17 cellular contexts compared by ENCODE assay signal in the genomic region with DNA sequence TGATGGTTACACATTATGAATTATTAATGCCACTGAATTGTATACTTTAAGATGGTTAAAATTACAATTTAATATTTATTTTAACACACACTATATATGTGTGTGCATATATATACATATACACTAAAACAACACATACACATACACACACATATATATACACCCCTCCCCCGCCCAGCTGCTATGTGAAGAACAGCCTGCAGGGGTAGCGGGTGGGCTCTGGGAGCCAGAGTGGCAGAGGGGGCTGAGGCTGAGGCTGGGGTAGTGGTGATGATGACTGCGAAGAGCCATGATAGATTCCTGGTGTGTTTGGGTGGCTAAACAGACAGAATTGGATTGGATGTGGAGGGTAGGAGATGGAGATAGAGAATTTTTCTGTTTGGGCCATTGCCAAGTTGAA. TPM values are rescaled to one million over a fixed set of nuclear protein-coding genes. Genes with fewer than 3 reads are reported as not detected.
DNase-seq lines count a peak whose midpoint lies in the region; ATAC-seq, FAIRE-seq and TF ChIP-seq lines count a peak whose summit lies in the region.
"Had no signal": no experiment of that assay in that cellular context is flagged by ENCODE, and none has a peak within 500 bp of the region (broad histone marks: within the 10 kb centered on the region; RNA-seq: fewer than 3 reads in every experiment).

No MANE protein-coding gene starts in this region.

- TF ChIP-seq POLR2A in HepG2 (IDR thresholded peaks at IDR 0.05; ENCODE audit: insufficient read depth in 1 of 2, low read depth in 2 of 2, low read length in 2 of 2) (no peak), right lobe of liver (IDR thresholded peaks at IDR 0.05) (no peak), K562 (conservative IDR thresholded peaks at IDR 0.05) (no peak)

- no peak overlapping the region for H3K27ac ChIP-seq in HepG2 (ENCODE audit: extremely low read length, insufficient read depth, low read length)
- H3K27ac ChIP-seq in right lobe of liver: no peak overlapping the region
- H3K27ac ChIP-seq in K562 (ENCODE audit: extremely low read depth, low read depth, low read length): no peak overlapping the region
- H3K27ac ChIP-seq: A549 had no signal

- CTCF ChIA-PET in HepG2 (lab: Yijun Ruan, JAX; ENCODE audit: low intra/inter-chr PET ratio, low total read pairs) (no interaction called here), K562 (lab: Yijun Ruan, JAX; ENCODE audit: low intra/inter-chr PET ratio) (no interaction called here)

- TF ChIP-seq EP300 in HepG2 (IDR thresholded peaks at IDR 0.05; ENCODE audit: low read depth in 2 of 2, low read length in 2 of 2) (no peak), HepG2 (CRISPR knock-in tag; IDR thresholded peaks at IDR 0.05; ENCODE audit: borderline replicate concordance) (no peak), K562 (IDR thresholded peaks at IDR 0.05; ENCODE audit: low read length) (no peak)

- H3K9me1 ChIP-seq in K562 (ENCODE audit: control insufficient read depth, insufficient read depth, low read length): no peaks in the 10 kb centered on the region

- no peak for FAIRE-seq in HepG2 (lab: Jason Lieb, UNC)
- FAIRE-seq in K562 (lab: Jason Lieb, UNC): no peak
- FAIRE-seq: A549, GM12892 had no signal

- WGBS in HepG2 (ENCODE audit: low lambda C conversion rate): 89% methylated on average over 3 of the region's 3 CpGs
- WGBS in right lobe of liver (ENCODE audit: insufficient coverage, low coverage, low lambda C conversion rate, missing lambda C conversion rate): 91% methylated on average over 3 of the region's 3 CpGs
- 62% methylated on average over 3 of the region's 3 CpGs for WGBS in K562 (ENCODE audit: insufficient coverage, low coverage, missing lambda C conversion rate)

- no peaks in the 10 kb centered on the region for H3K79me2 ChIP-seq in HepG2 (ENCODE audit: insufficient read depth, low read length)
- H3K79me2 ChIP-seq in K562 (ENCODE audit: control insufficient read depth, insufficient read depth, low read length): no peaks in the 10 kb centered on the region

- no peak overlapping the region for H3K9ac ChIP-seq in HepG2 (ENCODE audit: insufficient read depth, low read depth, low read length)
- no peak overlapping the region for H3K9ac ChIP-seq in K562 (ENCODE audit: insufficient read depth in 1 of 2, low read depth in 2 of 2, low read length in 2 of 2)

- no peak for ATAC-seq in HepG2
- ATAC-seq in right lobe of liver: no peak
- no peak; the same call in 2 of the 3 replicates for ATAC-seq in K562
- no peak for ATAC-seq in HG02981 (IDR thresholded peaks at IDR 0.05; ENCODE audit: unreplicated experiment)
- no peak for ATAC-seq in HG03280 (IDR thresholded peaks at IDR 0.05; ENCODE audit: unreplicated experiment)
- ATAC-seq: A549, Panc1, SK-N-SH treated with all-trans-retinoic acid at 6 μM for 48 hours had no signal

- H3K4me1 ChIP-seq in HepG2 (ENCODE audit: insufficient read depth, low read length): no peaks in the 10 kb centered on the region
- H3K4me1 ChIP-seq in right lobe of liver: no peaks in the 10 kb centered on the region
- H3K4me1 ChIP-seq in K562 (replicated peaks in 1 of 2; ENCODE audit: control insufficient read depth in 2 of 2, insufficient read depth in 2 of 2, low read length in 2 of 2): peaks cover 13 to 22% of the 10 kb centered on the region in 2 experiments; a peak in 3 of 5 replicates

- POLR2A ChIA-PET in HepG2 (lab: Yijun Ruan, JAX): no interaction called here
- POLR2A ChIA-PET in K562 (lab: Yijun Ruan, JAX): interaction anchor here (1.0 kb wide), 1 partner anchor 31 kb away, joined by 4 read pairs; no protein-coding TSS in a partner anchor

- no peak overlapping the region for H2AFZ ChIP-seq in HepG2 (ENCODE audit: low read length)
- H2AFZ ChIP-seq in K562 (ENCODE audit: low read depth, low read length): no peak overlapping the region

- no peaks in the 10 kb centered on the region for H3K27me3 ChIP-seq in HepG2 (ENCODE audit: control insufficient read depth in 1 of 2, insufficient read depth in 2 of 2, low read length in 2 of 2)
- no peaks in the 10 kb centered on the region for H3K27me3 ChIP-seq in right lobe of liver
- no peaks in the 10 kb centered on the region for H3K27me3 ChIP-seq in K562 (ENCODE audit: control insufficient read depth in 2 of 2, insufficient read depth in 2 of 2, low read length in 2 of 2)

- BruUV-seq in HepG2 (replicated peaks; lab: Mats Ljungman, UMichigan): no TSS peak
- BruUV-seq in K562 (replicated peaks; lab: Mats Ljungman, UMichigan): no TSS peak

- TF ChIP-seq RAD21 in HepG2 (CRISPR knock-in tag; IDR thresholded peaks at IDR 0.05): no peak
- TF ChIP-seq RAD21 in K562 (CRISPR knock-in tag; conservative IDR thresholded peaks at IDR 0.05 in 1 of 2, IDR thresholded peaks at IDR 0.05 in 1 of 2): no peak

- TF ChIP-seq CTCF in HepG2 (CRISPR knock-in tag; IDR thresholded peaks at IDR 0.05): no peak
- no peak for TF ChIP-seq CTCF in right lobe of liver (IDR thresholded peaks at IDR 0.05)
- 0 out of 6 replicates have a peak, but pooled peaks of 1 of the 3 experiments have one; percentile 18 for TF ChIP-seq CTCF in K562 (IDR thresholded peaks at IDR 0.05 in 2 of 3, conservative IDR thresholded peaks at IDR 0.05 in 1 of 3; ENCODE audit: insufficient read depth in 2 of 3, low read depth in 1 of 3, low read length in 3 of 3)

- no peak for DNase-seq in HepG2 (ENCODE audit: low spot score)
- DNase-seq in right lobe of liver: no peak
- no peak for DNase-seq in K562 (ENCODE audit: extremely low read depth in 1 of 4, low spot score in 3 of 4)
- DNase-seq in left kidney (ENCODE audit: low read depth, low spot score): peak; percentile 12
- DNase-seq in GM19238 (ENCODE audit: insufficient read length, low spot score): no peak
- DNase-seq: GOT3, MM.1S, NCI-H1048, NCI-H1417 treated with DMSO at 0.1 percent for 48 hours, NCI-H187, NCI-H69 had no signal

- H4K20me1 ChIP-seq in HepG2 (ENCODE audit: insufficient read depth, low read length): no peaks in the 10 kb centered on the region
- no peaks in the 10 kb centered on the region for H4K20me1 ChIP-seq in K562 (replicated peaks; ENCODE audit: control insufficient read depth, insufficient read depth, low read length)

- H3K9me3 ChIP-seq in HepG2 (ENCODE audit: low read length) (no peaks in the 10 kb centered on the region), right lobe of liver (no peaks in the 10 kb centered on the region), K562 (replicated peaks; ENCODE audit: control insufficient read depth, insufficient read depth, low read depth, low read length) (no peaks in the 10 kb centered on the region)

- in situ Hi-C loops in HepG2 (cut with HindIII; ENCODE audit: extremely low pct_ligation_motif_present, low pct_unique_long_range_greater_than_20kb): no loop called here
- in situ Hi-C loops in K562 (cut with MboI): no loop called here

- H3K36me3 ChIP-seq in HepG2 (replicated peaks in 1 of 2; ENCODE audit: control insufficient read depth in 1 of 2, insufficient read depth in 2 of 2, low read length in 2 of 2) (no peaks in the 10 kb centered on the region; a peak in 1 of 5 replicates), right lobe of liver (no peaks in the 10 kb centered on the region), K562 (ENCODE audit: control insufficient read depth, insufficient read depth, low read length) (no peaks in the 10 kb centered on the region)

- intact Hi-C loops in HepG2 (cut with micrococcal nuclease; ENCODE audit: unreplicated experiment) (no loop called here), right lobe of liver (cut with DNase I) (no loop called here), K562 (cut with micrococcal nuclease) (no loop called here)

- H3K4me3 ChIP-seq in HepG2 (replicated peaks in 1 of 3; ENCODE audit: insufficient read depth in 1 of 3, low read depth in 2 of 3, low read length in 3 of 3) (no peak overlapping the region), right lobe of liver (no peak overlapping the region), K562 (no peak overlapping the region)
- H3K4me3 ChIP-seq: A549 had no signal

- no peak overlapping the region for H3K4me2 ChIP-seq in HepG2 (ENCODE audit: low read depth, low read length)
- no peak overlapping the region for H3K4me2 ChIP-seq in K562 (ENCODE audit: insufficient read depth, low read length)
- H3K4me2 ChIP-seq: A549 had no signal

RNA-seq across cellular contexts. Expression of a gene that starts 39.4 kb away (rescaled TPM):
- total RNA-seq in HepG2 (2016; rRNA removed; fragmentation: Illumina TruSeq; extraction: Trizol): 116 and 130 TPM in 2 replicates
- total RNA-seq in HepG2 (2016; cell fraction: cytosol; rRNA removed; fragmentation: Illumina TruSeq; extraction: Trizol; ENCODE audit: low read depth): 32.8 and 39.1 TPM in 2 replicates
- total RNA-seq in HepG2 (2016; cell fraction: insoluble cytoplasmic fraction; rRNA removed; fragmentation: Illumina TruSeq; extraction: Trizol): 118 and 134 TPM in 2 replicates
- total RNA-seq in HepG2 (2016; cell fraction: membrane; rRNA removed; fragmentation: Illumina TruSeq; extraction: Trizol): 57.5 and 60.4 TPM in 2 replicates
- total RNA-seq in HepG2 (2016; cell fraction: nucleus; rRNA removed; fragmentation: Illumina TruSeq; extraction: Trizol): 99.4 and 109 TPM in 2 replicates
- polyA plus RNA-seq in HepG2 (2011; rRNA removed): 116 and 123 TPM in 2 replicates
- 95.0 and 116 TPM in 2 replicates for polyA plus RNA-seq in HepG2 (2011; cell fraction: cytosol; rRNA removed)
- 227 and 231 TPM in 2 replicates for polyA plus RNA-seq in HepG2 (2011; cell fraction: nucleus; rRNA removed)
- 110 and 113 TPM in 2 replicates for polyA plus RNA-seq in HepG2 (2012)
- polyA plus RNA-seq in HepG2 (2016; cell fraction: cytosol; fragmentation: Illumina TruSeq; extraction: Trizol; ENCODE audit: low read depth): 22.6 and 23.9 TPM in 2 replicates
- polyA plus RNA-seq in HepG2 (2016; cell fraction: insoluble cytoplasmic fraction; fragmentation: Illumina TruSeq; extraction: Trizol; ENCODE audit: low read depth): 87.5 and 96.0 TPM in 2 replicates
- 27.9 and 31.1 TPM in 2 replicates for polyA plus RNA-seq in HepG2 (2016; cell fraction: membrane; fragmentation: Illumina TruSeq; extraction: Trizol; ENCODE audit: low read depth)
- polyA plus RNA-seq in HepG2 (2016; cell fraction: nucleus; fragmentation: Illumina TruSeq; extraction: Trizol; ENCODE audit: insufficient read depth, low read depth): 137 and 152 TPM in 2 replicates
- 481 and 533 TPM in 2 replicates for polyA minus RNA-seq in HepG2 (2011; rRNA and poly(A)+ RNA removed; ENCODE audit: low replicate concordance)
- 94.8 and 99.0 TPM in 2 replicates for polyA minus RNA-seq in HepG2 (2011; cell fraction: cytosol; rRNA and poly(A)+ RNA removed)
- 120 and 143 TPM in 2 replicates for polyA minus RNA-seq in HepG2 (2011; cell fraction: nucleus; rRNA and poly(A)+ RNA removed)
- total RNA-seq in right lobe of liver: 100 to 1,000 TPM in 2 of 6 experiments, 10 to 100 TPM in 4; 60.9 to 114 (median 90.5) TPM
- 167 and 504 TPM in 2 replicates for total RNA-seq in K562 (2011; cell fraction: chromatin; rRNA removed; ENCODE audit: low replicate concordance)
- 286 and 325 TPM in 2 replicates for total RNA-seq in K562 (2011; cell fraction: nucleolus; rRNA removed)
- 167 and 176 TPM in 2 replicates for total RNA-seq in K562 (2011; cell fraction: nucleoplasm; rRNA removed)
- total RNA-seq in K562 (2014; rRNA removed): 142 and 162 TPM in 2 replicates
- total RNA-seq in K562 (2014; rRNA removed; fragmentation: Illumina TruSeq; extraction: Trizol): 74.1 and 104 TPM in 2 replicates
- total RNA-seq in K562 (2015; rRNA removed; fragmentation: Illumina TruSeq; extraction: Trizol): 126 and 127 TPM in 2 replicates
- 174 and 177 TPM in 2 replicates for total RNA-seq in K562 (2021)
- polyA plus RNA-seq in K562 (2011; rRNA removed): 116 and 117 TPM in 2 replicates
- 143 and 217 TPM in 2 replicates for polyA plus RNA-seq in K562 (2011; cell fraction: cytosol; rRNA removed)
- polyA plus RNA-seq in K562 (2011; cell fraction: nucleus; rRNA removed): 281 and 331 TPM in 2 replicates
- 148 and 159 TPM in 2 replicates for polyA plus RNA-seq in K562 (2012)
- polyA plus RNA-seq in K562 (2014; fragmentation: Illumina TruSeq; extraction: Trizol): 120 and 130 TPM in 2 replicates
- 10 to 100 TPM; 70.9 to 72.6 TPM for polyA plus RNA-seq in K562 (2014; fragmentation: Nextera tagmentation; extraction: Ambion mirVana)
- 111 and 122 TPM in 2 replicates for polyA plus RNA-seq in K562 (2014; rRNA removed)
- 104 and 133 TPM in 2 replicates for polyA minus RNA-seq in K562 (2011; rRNA and poly(A)+ RNA removed)
- polyA minus RNA-seq in K562 (2011; cell fraction: cytosol; rRNA and poly(A)+ RNA removed): 123 and 130 TPM in 2 replicates
- 142 and 151 TPM in 2 replicates for polyA minus RNA-seq in K562 (2011; cell fraction: nucleus; rRNA and poly(A)+ RNA removed)

RNA-seq across cellular contexts. Expression of a gene that starts 54.5 kb away (rescaled TPM):
- total RNA-seq in HepG2 (2016; rRNA removed; fragmentation: Illumina TruSeq; extraction: Trizol): 26.7 and 189 TPM in 2 replicates
- total RNA-seq in HepG2 (2016; cell fraction: cytosol; rRNA removed; fragmentation: Illumina TruSeq; extraction: Trizol; ENCODE audit: low read depth): 15.3 and 18.3 TPM in 2 replicates
- 25.3 and 197 TPM in 2 replicates for total RNA-seq in HepG2 (2016; cell fraction: insoluble cytoplasmic fraction; rRNA removed; fragmentation: Illumina TruSeq; extraction: Trizol)
- total RNA-seq in HepG2 (2016; cell fraction: membrane; rRNA removed; fragmentation: Illumina TruSeq; extraction: Trizol): 14.6 and 16.5 TPM in 2 replicates
- total RNA-seq in HepG2 (2016; cell fraction: nucleus; rRNA removed; fragmentation: Illumina TruSeq; extraction: Trizol): 267 and 300 TPM in 2 replicates
- 452 and 686 TPM in 2 replicates for polyA plus RNA-seq in HepG2 (2011; rRNA removed)
- polyA plus RNA-seq in HepG2 (2011; cell fraction: cytosol; rRNA removed): 174 and 178 TPM in 2 replicates
- 7,383 and 7,818 TPM in 2 replicates for polyA plus RNA-seq in HepG2 (2011; cell fraction: nucleus; rRNA removed)
- polyA plus RNA-seq in HepG2 (2012): 313 and 330 TPM in 2 replicates
- polyA plus RNA-seq in HepG2 (2016; cell fraction: cytosol; fragmentation: Illumina TruSeq; extraction: Trizol; ENCODE audit: low read depth): 6.2 and 6.6 TPM in 2 replicates
- 20.9 and 21.3 TPM in 2 replicates for polyA plus RNA-seq in HepG2 (2016; cell fraction: insoluble cytoplasmic fraction; fragmentation: Illumina TruSeq; extraction: Trizol; ENCODE audit: low read depth)
- 9.6 and 10.0 TPM in 2 replicates for polyA plus RNA-seq in HepG2 (2016; cell fraction: membrane; fragmentation: Illumina TruSeq; extraction: Trizol; ENCODE audit: low read depth)
- polyA plus RNA-seq in HepG2 (2016; cell fraction: nucleus; fragmentation: Illumina TruSeq; extraction: Trizol; ENCODE audit: insufficient read depth, low read depth): 695 and 762 TPM in 2 replicates
- 3.2 and 148 TPM in 2 replicates for polyA minus RNA-seq in HepG2 (2011; rRNA and poly(A)+ RNA removed; ENCODE audit: low replicate concordance)
- 42.2 and 50.5 TPM in 2 replicates for polyA minus RNA-seq in HepG2 (2011; cell fraction: cytosol; rRNA and poly(A)+ RNA removed)
- polyA minus RNA-seq in HepG2 (2011; cell fraction: nucleus; rRNA and poly(A)+ RNA removed): 323 and 384 TPM in 2 replicates
- 100 to 1,000 TPM; 321 to 695 (median 632) TPM for total RNA-seq in right lobe of liver
- 3.9 and 10.8 TPM in 2 replicates for total RNA-seq in K562 (2011; cell fraction: chromatin; rRNA removed; ENCODE audit: low replicate concordance)
- 8.2 and 12.5 TPM in 2 replicates for total RNA-seq in K562 (2011; cell fraction: nucleolus; rRNA removed)
- 5.0 and 5.1 TPM in 2 replicates for total RNA-seq in K562 (2011; cell fraction: nucleoplasm; rRNA removed)
- total RNA-seq in K562 (2014; rRNA removed): 0.23 and 0.57 TPM in 2 replicates
- total RNA-seq in K562 (2014; rRNA removed; fragmentation: Illumina TruSeq; extraction: Trizol): 0.51 TPM in 1 of 2 replicates, not detected in the other
- 0.26 and 0.40 TPM in 2 replicates for total RNA-seq in K562 (2015; rRNA removed; fragmentation: Illumina TruSeq; extraction: Trizol)
- 1.2 and 1.4 TPM in 2 replicates for total RNA-seq in K562 (2021)
- polyA plus RNA-seq in K562 (2011; rRNA removed): 1.3 and 4.3 TPM in 2 replicates
- 0.94 and 1.4 TPM in 2 replicates for polyA plus RNA-seq in K562 (2011; cell fraction: cytosol; rRNA removed)
- polyA plus RNA-seq in K562 (2011; cell fraction: nucleus; rRNA removed): 35.5 and 64.0 TPM in 2 replicates
- polyA plus RNA-seq in K562 (2012): 3.4 and 6.1 TPM in 2 replicates
- polyA plus RNA-seq in K562 (2014; fragmentation: Illumina TruSeq; extraction: Trizol): 0.30 and 1.1 TPM in 2 replicates
- under 1 TPM; 0.08 to 0.10 TPM for polyA plus RNA-seq in K562 (2014; fragmentation: Nextera tagmentation; extraction: Ambion mirVana)
- 1.8 and 5.0 TPM in 2 replicates for polyA plus RNA-seq in K562 (2014; rRNA removed)
- 0.56 and 1.1 TPM in 2 replicates for polyA minus RNA-seq in K562 (2011; rRNA and poly(A)+ RNA removed)
- polyA minus RNA-seq in K562 (2011; cell fraction: cytosol; rRNA and poly(A)+ RNA removed): 1.0 and 1.2 TPM in 2 replicates
- 3.1 and 6.1 TPM in 2 replicates for polyA minus RNA-seq in K562 (2011; cell fraction: nucleus; rRNA and poly(A)+ RNA removed)

RNA-seq across cellular contexts. Expression of a gene that starts 54.6 kb away (rescaled TPM):
- 16.1 and 29.9 TPM in 2 replicates for total RNA-seq in HepG2 (2016; rRNA removed; fragmentation: Illumina TruSeq; extraction: Trizol)
- 7.6 and 8.9 TPM in 2 replicates for total RNA-seq in HepG2 (2016; cell fraction: cytosol; rRNA removed; fragmentation: Illumina TruSeq; extraction: Trizol; ENCODE audit: low read depth)
- 12.8 and 27.1 TPM in 2 replicates for total RNA-seq in HepG2 (2016; cell fraction: insoluble cytoplasmic fraction; rRNA removed; fragmentation: Illumina TruSeq; extraction: Trizol)
- total RNA-seq in HepG2 (2016; cell fraction: membrane; rRNA removed; fragmentation: Illumina TruSeq; extraction: Trizol): 10.8 and 12.7 TPM in 2 replicates
- 28.7 and 34.7 TPM in 2 replicates for total RNA-seq in HepG2 (2016; cell fraction: nucleus; rRNA removed; fragmentation: Illumina TruSeq; extraction: Trizol)
- polyA plus RNA-seq in HepG2 (2011; rRNA removed): 82.2 and 91.9 TPM in 2 replicates
- 37.9 and 55.2 TPM in 2 replicates for polyA plus RNA-seq in HepG2 (2011; cell fraction: cytosol; rRNA removed)
- 455 and 594 TPM in 2 replicates for polyA plus RNA-seq in HepG2 (2011; cell fraction: nucleus; rRNA removed)
- 27.9 and 34.2 TPM in 2 replicates for polyA plus RNA-seq in HepG2 (2012)
- 8.1 and 10.5 TPM in 2 replicates for polyA plus RNA-seq in HepG2 (2016; cell fraction: cytosol; fragmentation: Illumina TruSeq; extraction: Trizol; ENCODE audit: low read depth)
- polyA plus RNA-seq in HepG2 (2016; cell fraction: insoluble cytoplasmic fraction; fragmentation: Illumina TruSeq; extraction: Trizol; ENCODE audit: low read depth): 17.1 and 25.1 TPM in 2 replicates
- polyA plus RNA-seq in HepG2 (2016; cell fraction: membrane; fragmentation: Illumina TruSeq; extraction: Trizol; ENCODE audit: low read depth): 14.9 and 15.8 TPM in 2 replicates
- 108 and 116 TPM in 2 replicates for polyA plus RNA-seq in HepG2 (2016; cell fraction: nucleus; fragmentation: Illumina TruSeq; extraction: Trizol; ENCODE audit: insufficient read depth, low read depth)
- 88.9 and 105 TPM in 2 replicates for polyA minus RNA-seq in HepG2 (2011; rRNA and poly(A)+ RNA removed; ENCODE audit: low replicate concordance)
- polyA minus RNA-seq in HepG2 (2011; cell fraction: cytosol; rRNA and poly(A)+ RNA removed): 26.2 and 30.5 TPM in 2 replicates
- 55.9 and 56.4 TPM in 2 replicates for polyA minus RNA-seq in HepG2 (2011; cell fraction: nucleus; rRNA and poly(A)+ RNA removed)
- total RNA-seq in right lobe of liver: 10 to 100 TPM; 32.4 to 48.3 (median 39.9) TPM
- total RNA-seq in K562 (2011; cell fraction: chromatin; rRNA removed; ENCODE audit: low replicate concordance): 60.1 and 195 TPM in 2 replicates
- total RNA-seq in K562 (2011; cell fraction: nucleolus; rRNA removed): 128 and 136 TPM in 2 replicates
- total RNA-seq in K562 (2011; cell fraction: nucleoplasm; rRNA removed): 70.7 and 81.4 TPM in 2 replicates
- 15.0 and 24.2 TPM in 2 replicates for total RNA-seq in K562 (2014; rRNA removed)
- 12.5 and 17.5 TPM in 2 replicates for total RNA-seq in K562 (2014; rRNA removed; fragmentation: Illumina TruSeq; extraction: Trizol)
- total RNA-seq in K562 (2015; rRNA removed; fragmentation: Illumina TruSeq; extraction: Trizol): 14.4 and 15.6 TPM in 2 replicates
- total RNA-seq in K562 (2021): 44.6 and 53.1 TPM in 2 replicates
- polyA plus RNA-seq in K562 (2011; rRNA removed): 30.4 and 48.7 TPM in 2 replicates
- polyA plus RNA-seq in K562 (2011; cell fraction: cytosol; rRNA removed): 44.7 and 74.3 TPM in 2 replicates
- 195 and 281 TPM in 2 replicates for polyA plus RNA-seq in K562 (2011; cell fraction: nucleus; rRNA removed)
- polyA plus RNA-seq in K562 (2012): 22.8 and 35.5 TPM in 2 replicates
- 28.8 and 29.6 TPM in 2 replicates for polyA plus RNA-seq in K562 (2014; fragmentation: Illumina TruSeq; extraction: Trizol)
- 1 to 10 TPM; 8.7 to 8.8 TPM for polyA plus RNA-seq in K562 (2014; fragmentation: Nextera tagmentation; extraction: Ambion mirVana)
- polyA plus RNA-seq in K562 (2014; rRNA removed): 34.2 and 35.0 TPM in 2 replicates
- 22.1 and 29.0 TPM in 2 replicates for polyA minus RNA-seq in K562 (2011; rRNA and poly(A)+ RNA removed)
- 28.9 and 31.4 TPM in 2 replicates for polyA minus RNA-seq in K562 (2011; cell fraction: cytosol; rRNA and poly(A)+ RNA removed)
- 45.0 and 58.2 TPM in 2 replicates for polyA minus RNA-seq in K562 (2011; cell fraction: nucleus; rRNA and poly(A)+ RNA removed)
